ENCODE assay signal across 8 cellular contexts in the genomic region with DNA sequence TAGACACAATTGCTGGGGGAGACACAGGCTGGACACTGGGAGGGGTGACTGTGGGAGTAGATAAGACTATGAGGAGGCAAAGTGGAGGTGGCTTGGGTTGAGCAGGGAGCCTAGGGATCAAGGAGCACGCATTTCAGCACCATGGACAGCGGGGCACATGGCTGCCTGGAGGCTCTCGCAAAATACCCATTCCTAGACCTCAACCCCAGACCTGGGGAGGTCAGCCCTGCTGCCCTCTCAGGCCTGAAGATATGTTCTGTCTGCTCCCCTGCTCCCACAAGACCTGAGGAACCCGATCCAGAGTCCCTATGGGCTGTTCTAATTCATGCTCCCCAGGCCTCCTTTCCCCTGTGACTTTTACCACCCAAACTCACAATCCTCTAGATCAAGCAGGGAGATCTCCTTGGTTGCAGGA. TPM values are rescaled to one million over a fixed set of nuclear protein-coding genes. Genes with fewer than 3 reads are reported as not detected.
A peak's percentile ranks its signal among the peaks of the same experiment; 100 is the strongest.
DNase-seq lines count a peak whose midpoint lies in the region; ATAC-seq and TF ChIP-seq lines count a peak whose summit lies in the region.

No MANE protein-coding gene starts in this region.

- H3K4me1 ChIP-seq in gastroesophageal sphincter, result no peaks in the 10 kb centered on the region

- no peaks in the 10 kb centered on the region for H3K36me3 ChIP-seq in gastroesophageal sphincter

- no peaks in the 10 kb centered on the region for H3K36me3 Mint-ChIP-seq in activated CD8-positive, alpha-beta memory T cell treated with anti-CD3 and anti-CD28 coated beads, Interleukin-2, amount 10 ng/mL, durations not matched to agents 7 days and 5 days

- CTCF ChIA-PET in activated CD8-positive, alpha-beta memory T cell treated with anti-CD3 and anti-CD28 coated beads, Interleukin-2, amount 10 ng/mL, durations not matched to agents 7 days and 5 days (lab: Charles Lee), result no interaction called here

- H3K9me3 Mint-ChIP-seq in activated CD8-positive, alpha-beta memory T cell treated with anti-CD3 and anti-CD28 coated beads, Interleukin-2, amount 10 ng/mL, durations not matched to agents 7 days and 5 days (ENCODE audit: low read depth), result no peaks in the 10 kb centered on the region
- no peaks in the 10 kb centered on the region for H3K9me3 Mint-ChIP-seq in stimulated activated naive CD8-positive, alpha-beta T cell treated with anti-CD3 and anti-CD28 coated beads, Interleukin-15, amount 100 ng/mL, for 72 hours

- TF ChIP-seq POLR2A in gastroesophageal sphincter (IDR thresholded peaks at IDR 0.05), result no peak

- no peaks in the 10 kb centered on the region for H3K4me1 Mint-ChIP-seq in activated CD8-positive, alpha-beta memory T cell treated with anti-CD3 and anti-CD28 coated beads, Interleukin-2, amount 10 ng/mL, durations not matched to agents 7 days and 5 days
- no peaks in the 10 kb centered on the region for H3K4me1 Mint-ChIP-seq in stimulated activated naive CD8-positive, alpha-beta T cell treated with anti-CD3 and anti-CD28 coated beads, Interleukin-15, amount 100 ng/mL, for 72 hours

- no peaks in the 10 kb centered on the region for H3K27me3 Mint-ChIP-seq in activated CD8-positive, alpha-beta memory T cell treated with anti-CD3 and anti-CD28 coated beads, Interleukin-2, amount 10 ng/mL, durations not matched to agents 7 days and 5 days
- H3K27me3 Mint-ChIP-seq in stimulated activated naive CD8-positive, alpha-beta T cell treated with anti-CD3 and anti-CD28 coated beads, Interleukin-15, amount 100 ng/mL, for 72 hours, result peaks cover 9% of the 10 kb centered on the region

- no peak overlapping the region for H3K27ac ChIP-seq in gastroesophageal sphincter

- TF ChIP-seq EP300 in gastroesophageal sphincter (IDR thresholded peaks at IDR 0.05), result no peak

- peak; percentile 27 for ATAC-seq in activated CD8-positive, alpha-beta memory T cell treated with anti-CD3 and anti-CD28 coated beads, Interleukin-2, amount 10 ng/mL, durations not matched to agents 7 days and 5 days
- ATAC-seq in stimulated activated naive CD8-positive, alpha-beta T cell treated with anti-CD3 and anti-CD28 coated beads, Interleukin-15, amount 100 ng/mL, for 72 hours, result peak; percentile 37
- ATAC-seq in HG03139 (IDR thresholded peaks at IDR 0.05; ENCODE audit: unreplicated experiment), result no peak
- no peak for ATAC-seq in GM18868 (IDR thresholded peaks at IDR 0.05; ENCODE audit: unreplicated experiment)
- ATAC-seq in gastroesophageal sphincter, result no peak

- 0 to 18% methylated on average over 3 to 4 of the region's 4 CpGs for WGBS in gastroesophageal sphincter (ENCODE audit: low coverage in 1 of 2), 2 donors

- no peak for TF ChIP-seq CTCF in gastroesophageal sphincter (IDR thresholded peaks at IDR 0.05)

- H3K27ac Mint-ChIP-seq in activated CD8-positive, alpha-beta memory T cell treated with anti-CD3 and anti-CD28 coated beads, Interleukin-2, amount 10 ng/mL, durations not matched to agents 7 days and 5 days, result no peak overlapping the region
- H3K27ac Mint-ChIP-seq in stimulated activated naive CD8-positive, alpha-beta T cell treated with anti-CD3 and anti-CD28 coated beads, Interleukin-15, amount 100 ng/mL, for 72 hours, result no peak overlapping the region

- H3K9me3 ChIP-seq in gastroesophageal sphincter, result no peaks in the 10 kb centered on the region

- H3K4me3 ChIP-seq in gastroesophageal sphincter, result no peak overlapping the region

- peak; percentile 41 for DNase-seq in Caki2 (ENCODE audit: low read depth)
- peak; percentile 24 to 48 for DNase-seq in Kasumi-1 (lab: John Stamatoyannopoulos, UW)
- DNase-seq in activated CD8-positive, alpha-beta memory T cell treated with anti-CD3 and anti-CD28 coated beads, Interleukin-2, amount 10 ng/mL, durations not matched to agents 7 days and 5 days, result peak; percentile 61
- peak; percentile 32 for DNase-seq in hepatic stellate cell (ENCODE audit: low spot score)
- peak; percentile 18 to 27 for DNase-seq in stimulated activated naive CD8-positive, alpha-beta T cell treated with anti-CD3 and anti-CD28 coated beads, Interleukin-15, amount 100 ng/mL, for 72 hours

- no peak overlapping the region for H3K4me3 Mint-ChIP-seq in activated CD8-positive, alpha-beta memory T cell treated with anti-CD3 and anti-CD28 coated beads, Interleukin-2, amount 10 ng/mL, durations not matched to agents 7 days and 5 days
- no peak overlapping the region for H3K4me3 Mint-ChIP-seq in stimulated activated naive CD8-positive, alpha-beta T cell treated with anti-CD3 and anti-CD28 coated beads, Interleukin-15, amount 100 ng/mL, for 72 hours

- peaks cover 17% of the 10 kb centered on the region for H3K27me3 ChIP-seq in gastroesophageal sphincter

- in situ Hi-C loops in Caki2 (cut with HindIII; ENCODE audit: low pct_unique_long_range_greater_than_20kb, low sequenced_read_pairs), result no loop called here

RNA-seq across cellular contexts. Expression of gene CPEB1, which starts 16.0 kb away (rescaled TPM):
- total RNA-seq in Caki2 (2014; rRNA removed; shearing (Covaris generic); ENCODE audit: low replicate concordance), result 15.8 and 16.7 TPM in 2 replicates
- not detected for total RNA-seq in activated CD8-positive, alpha-beta memory T cell treated with anti-CD3 and anti-CD28 coated beads, Interleukin-2, amount 10 ng/mL, durations not matched to agents 7 days and 5 days
- total RNA-seq in gastroesophageal sphincter, result 1 to 10 TPM; 3.2 to 7.8 (median 5.3) TPM

RNA-seq across cellular contexts. Expression of gene AP3B2, which starts 46.5 kb away (rescaled TPM):
- total RNA-seq in Caki2 (2014; rRNA removed; shearing (Covaris generic); ENCODE audit: low replicate concordance), result 5.3 and 6.7 TPM in 2 replicates
- not detected for total RNA-seq in activated CD8-positive, alpha-beta memory T cell treated with anti-CD3 and anti-CD28 coated beads, Interleukin-2, amount 10 ng/mL, durations not matched to agents 7 days and 5 days
- total RNA-seq in gastroesophageal sphincter, result 1 to 10 TPM; 1.6 to 2.6 (median 2.0) TPM

Comparison
In these comparisons a context has a peak if more than half of its experiments do, and no peak if none do; other contexts are left out.
1. ATAC-seq: peak in activated CD8-positive, alpha-beta memory T cell treated with anti-CD3 and anti-CD28 coated beads, Interleukin-2, amount 10 ng/mL, durations not matched to agents 7 days and 5 days (single experiment) and stimulated activated naive CD8-positive, alpha-beta T cell treated with anti-CD3 and anti-CD28 coated beads, Interleukin-15, amount 100 ng/mL, for 72 hours (single experiment); none in HG03139 (single experiment), GM18868 (single experiment) and gastroesophageal sphincter (single experiment).
2. RNA of gene CPEB1, which starts 16.0 kb away (total RNA-seq): 15.8 to 16.7 TPM in Caki2 and 3.2 to 7.8 TPM in gastroesophageal sphincter; not detected in activated CD8-positive, alpha-beta memory T cell treated with anti-CD3 and anti-CD28 coated beads, Interleukin-2, amount 10 ng/mL, durations not matched to agents 7 days and 5 days; every median in the first group is over 4 times any median in the second.
3. Peak in every context shown above with its lines, with median percentiles within 50 percentile points of each other: DNase-seq.